1 cellular context compared by ENCODE assay signal in genomic region chr11:121291896-121292502, GRCh38.
TF ChIP-seq lines count a peak whose summit lies in the region.

No MANE protein-coding gene starts in this region.

TF ChIP-seq in HEK293, 187 proteins besides CTCF, POLR2A, EP300 and RAD21 (continued from another document):
- TF ChIP-seq ZNF10 (tag by site-specific recombination; IDR thresholded peaks at IDR 0.05) (no peak), ZNF404 (tag by site-specific recombination; IDR thresholded peaks at IDR 0.05) (no peak), ZXDB (tag by site-specific recombination; IDR thresholded peaks at IDR 0.05) (no peak), ZBTB17 (tag by site-specific recombination; IDR thresholded peaks at IDR 0.05) (peak; percentile 89), ZNF488 (tag by site-specific recombination; IDR thresholded peaks at IDR 0.05) (no peak), ZNF624 (tag by site-specific recombination; IDR thresholded peaks at IDR 0.05) (no peak), ZNF596 (tag by site-specific recombination; IDR thresholded peaks at IDR 0.05) (no peak)
- TF ChIP-seq, protein P1, sequence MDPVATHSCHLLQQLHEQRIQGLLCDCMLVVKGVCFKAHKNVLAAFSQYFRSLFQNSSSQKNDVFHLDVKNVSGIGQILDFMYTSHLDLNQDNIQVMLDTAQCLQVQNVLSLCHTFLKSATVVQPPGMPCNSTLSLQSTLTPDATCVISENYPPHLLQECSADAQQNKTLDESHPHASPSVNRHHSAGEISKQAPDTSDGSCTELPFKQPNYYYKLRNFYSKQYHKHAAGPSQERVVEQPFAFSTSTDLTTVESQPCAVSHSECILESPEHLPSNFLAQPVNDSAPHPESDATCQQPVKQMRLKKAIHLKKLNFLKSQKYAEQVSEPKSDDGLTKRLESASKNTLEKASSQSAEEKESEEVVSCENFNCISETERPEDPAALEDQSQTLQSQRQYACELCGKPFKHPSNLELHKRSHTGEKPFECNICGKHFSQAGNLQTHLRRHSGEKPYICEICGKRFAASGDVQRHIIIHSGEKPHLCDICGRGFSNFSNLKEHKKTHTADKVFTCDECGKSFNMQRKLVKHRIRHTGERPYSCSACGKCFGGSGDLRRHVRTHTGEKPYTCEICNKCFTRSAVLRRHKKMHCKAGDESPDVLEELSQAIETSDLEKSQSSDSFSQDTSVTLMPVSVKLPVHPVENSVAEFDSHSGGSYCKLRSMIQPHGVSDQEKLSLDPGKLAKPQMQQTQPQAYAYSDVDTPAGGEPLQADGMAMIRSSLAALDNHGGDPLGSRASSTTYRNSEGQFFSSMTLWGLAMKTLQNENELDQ (tag by site-specific recombination; IDR thresholded peaks at IDR 0.05; ENCODE audit: low read depth) = no peak
